Comparison of ENCODE assay signal across 21 cellular contexts in the genomic region with DNA sequence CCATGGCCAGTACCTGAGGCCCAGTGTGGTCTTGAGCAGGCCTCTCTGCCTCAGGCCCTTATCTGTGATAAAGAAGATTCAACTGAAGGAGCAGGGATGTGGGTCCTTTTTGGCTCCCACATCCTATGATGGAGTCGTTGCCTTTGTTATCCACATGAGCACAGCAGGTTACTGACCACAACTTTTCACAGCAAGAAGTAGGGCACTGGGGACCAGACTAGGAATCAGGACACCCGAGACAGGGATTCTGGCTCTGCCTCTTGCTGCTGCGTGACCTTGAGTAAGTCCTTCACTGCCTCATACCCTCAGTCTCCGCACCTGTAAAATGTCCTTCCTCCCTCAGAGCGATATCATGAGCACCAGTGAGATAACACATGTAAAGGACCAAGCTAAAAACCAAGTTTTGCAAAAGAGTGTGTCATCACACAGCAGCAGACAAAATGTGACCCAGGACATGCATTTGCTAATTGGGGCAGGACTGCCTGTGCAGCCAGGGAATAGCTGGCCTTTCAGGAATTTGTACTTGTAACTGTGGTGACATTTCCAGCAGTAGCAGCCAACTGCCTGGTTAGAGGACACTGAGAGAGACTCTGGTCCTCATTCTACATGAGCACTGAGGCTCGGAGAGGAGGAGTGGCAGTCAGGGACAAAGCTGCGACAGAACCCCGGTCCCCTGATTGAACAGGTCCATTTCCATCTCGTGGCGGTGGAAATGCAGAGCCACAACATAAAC. TPM values are rescaled to one million over a fixed set of nuclear protein-coding genes. Genes with fewer than 3 reads are reported as not detected.
"Had no signal": no experiment of that assay in that cellular context is flagged by ENCODE, and none has a peak within 500 bp of the region (broad histone marks: within the 10 kb centered on the region; RNA-seq: fewer than 3 reads in every experiment).

No MANE protein-coding gene starts in this region.

- DNase-seq: activated CD4-positive, alpha-beta T cell treated with anti-CD3 and anti-CD28 coated beads for 1 hour; activated CD4-positive, alpha-beta T cell treated with anti-CD3 and anti-CD28 coated beads, Interleukin-2, amount 50 U/mL, for 48 hours; activated CD8-positive, alpha-beta memory T cell treated with anti-CD3 and anti-CD28 coated beads, Interleukin-2, amount 10 ng/mL, durations not matched to agents 7 days and 5 days; activated gamma-delta T cell treated with Interleukin-2 at 50 U/mL for 16 hours; activated naive CD8-positive, alpha-beta T cell treated with anti-CD3 and anti-CD28 coated beads, Interleukin-2, amount 50 U/mL, for 24 hours; activated T-cell treated with anti-CD3 and anti-CD28 coated beads, Interleukin-2, amount 50 U/mL, for 4 hours; central memory CD4-positive, alpha-beta T cell; effector CD4-positive, alpha-beta T cell; foreskin melanocyte; hippocampal formation; kidney glomerular epithelial cell; naive thymus-derived CD4-positive, alpha-beta T cell; stimulated activated CD4-positive, alpha-beta T cell treated with anti-CD3 and anti-CD28 coated beads, Interleukin-4, amount 100 ng/mL, for 1 hour; stimulated activated naive CD8-positive, alpha-beta T cell treated with anti-CD3 and anti-CD28 coated beads, Interleukin-15, amount 100 ng/mL, for 72 hours; testis had no signal

- ATAC-seq: activated CD8-positive, alpha-beta memory T cell treated with anti-CD3 and anti-CD28 coated beads, Interleukin-2, amount 10 ng/mL, durations not matched to agents 7 days and 5 days; activated naive CD8-positive, alpha-beta T cell treated with anti-CD3 and anti-CD28 coated beads, Interleukin-2, amount 50 U/mL, for 24 hours; activated T-cell treated with anti-CD3 and anti-CD28 coated beads, Interleukin-2, amount 50 U/mL, for 4 hours; naive thymus-derived CD4-positive, alpha-beta T cell; stimulated activated naive CD8-positive, alpha-beta T cell treated with anti-CD3 and anti-CD28 coated beads, Interleukin-15, amount 100 ng/mL, for 72 hours had no signal

- H3K36me3 Mint-ChIP-seq: naive thymus-derived CD4-positive, alpha-beta T cell had no signal

- H3K27me3 ChIP-seq: ascending aorta, testis had no signal

- H3K36me3 ChIP-seq: ascending aorta had no signal

- H3K4me3 Mint-ChIP-seq: activated CD8-positive, alpha-beta memory T cell treated with anti-CD3 and anti-CD28 coated beads, Interleukin-2, amount 10 ng/mL, durations not matched to agents 7 days and 5 days; activated naive CD8-positive, alpha-beta T cell treated with anti-CD3 and anti-CD28 coated beads, Interleukin-2, amount 50 U/mL, for 24 hours; activated T-cell treated with anti-CD3 and anti-CD28 coated beads, Interleukin-2, amount 50 U/mL, for 4 hours; naive thymus-derived CD4-positive, alpha-beta T cell; stimulated activated naive CD8-positive, alpha-beta T cell treated with anti-CD3 and anti-CD28 coated beads, Interleukin-15, amount 100 ng/mL, for 72 hours had no signal

- H3K4me1 Mint-ChIP-seq: activated CD8-positive, alpha-beta memory T cell treated with anti-CD3 and anti-CD28 coated beads, Interleukin-2, amount 10 ng/mL, durations not matched to agents 7 days and 5 days had no signal

- H3K9me3 Mint-ChIP-seq: activated naive CD8-positive, alpha-beta T cell treated with anti-CD3 and anti-CD28 coated beads, Interleukin-2, amount 50 U/mL, for 24 hours; activated T-cell treated with anti-CD3 and anti-CD28 coated beads, Interleukin-2, amount 50 U/mL, for 4 hours; naive thymus-derived CD4-positive, alpha-beta T cell; stimulated activated naive CD8-positive, alpha-beta T cell treated with anti-CD3 and anti-CD28 coated beads, Interleukin-15, amount 100 ng/mL, for 72 hours had no signal

- H3K4me1 ChIP-seq: ascending aorta, testis had no signal

- H3K27ac Mint-ChIP-seq: activated CD8-positive, alpha-beta memory T cell treated with anti-CD3 and anti-CD28 coated beads, Interleukin-2, amount 10 ng/mL, durations not matched to agents 7 days and 5 days; activated naive CD8-positive, alpha-beta T cell treated with anti-CD3 and anti-CD28 coated beads, Interleukin-2, amount 50 U/mL, for 24 hours; progenitor cell of endocrine pancreas; stimulated activated naive CD8-positive, alpha-beta T cell treated with anti-CD3 and anti-CD28 coated beads, Interleukin-15, amount 100 ng/mL, for 72 hours had no signal

- H3K27ac ChIP-seq: ascending aorta, coronary artery, testis had no signal

- H3K9me3 ChIP-seq: ascending aorta, testis had no signal

- H3K4me3 ChIP-seq: ascending aorta, coronary artery, lung, testis had no signal

RNA-seq across cellular contexts. Expression of gene SMIM35, which starts 13.2 kb away (rescaled TPM):
- total RNA-seq: activated T-cell treated with anti-CD3 and anti-CD28 coated beads, Interleukin-2, amount 50 U/mL, for 4 hours; ascending aorta; progenitor cell of endocrine pancreas; urinary bladder had no signal

RNA-seq across cellular contexts. Expression of gene TMPRSS4, which starts 23.1 kb away (rescaled TPM):
- total RNA-seq: ascending aorta; mononuclear cell; naive thymus-derived CD4-positive, alpha-beta T cell had no signal
- polyA plus RNA-seq: naive thymus-derived CD4-positive, alpha-beta T cell had no signal

RNA-seq across cellular contexts. Expression of gene SCN4B, which starts 52.6 kb away (rescaled TPM):
- total RNA-seq: activated T-cell treated with anti-CD3 and anti-CD28 coated beads, Interleukin-2, amount 50 U/mL, for 4 hours; progenitor cell of endocrine pancreas had no signal
- polyA plus RNA-seq: naive thymus-derived CD4-positive, alpha-beta T cell had no signal
